In genomic region chr9:97220894-97221477, GRCh38 we compare ENCODE assay signal across 8 cellular contexts.
DNase-seq lines count a peak whose midpoint lies in the region; ATAC-seq and TF ChIP-seq lines count a peak whose summit lies in the region.

No MANE protein-coding gene starts in this region.

- H3K4me1 ChIP-seq in psoas muscle, result peaks cover 12% of the 10 kb centered on the region

- peak overlapping the region; percentile 47 for H3K4me3 ChIP-seq in psoas muscle

- H3K9me3 Mint-ChIP-seq in activated CD8-positive, alpha-beta T cell treated with anti-CD3 and anti-CD28 coated beads for 36 hours, result no peaks in the 10 kb centered on the region

- no peak for TF ChIP-seq CTCF in GM10248 (IDR thresholded peaks at IDR 0.05; ENCODE audit: control extremely low read depth, extremely low read depth, low read depth, missing control alignments)
- no peak for TF ChIP-seq CTCF in activated CD8-positive, alpha-beta T cell treated with anti-CD3 and anti-CD28 coated beads for 36 hours (IDR thresholded peaks at IDR 0.05)
- no peak for TF ChIP-seq CTCF in psoas muscle (IDR thresholded peaks at IDR 0.05)

- POLR2A ChIA-PET in GM10248 (lab: Yijun Ruan, JAX), result no interaction called here
- POLR2A ChIA-PET in activated CD8-positive, alpha-beta T cell treated with anti-CD3 and anti-CD28 coated beads for 36 hours (lab: Charles Lee), result no interaction called here

- H3K27ac Mint-ChIP-seq in activated CD8-positive, alpha-beta T cell treated with anti-CD3 and anti-CD28 coated beads for 36 hours, result no peak overlapping the region

- peaks cover 3% of the 10 kb centered on the region for H3K4me1 Mint-ChIP-seq in activated CD8-positive, alpha-beta T cell treated with anti-CD3 and anti-CD28 coated beads for 36 hours (ENCODE audit: low read depth)

- H3K36me3 ChIP-seq in psoas muscle (ENCODE audit: insufficient read depth in 1 of 2, low read depth in 1 of 2), result no peaks in the 10 kb centered on the region

- intact Hi-C loops in activated CD8-positive, alpha-beta T cell treated with anti-CD3 and anti-CD28 coated beads for 36 hours (cut with micrococcal nuclease), result no loop called here
- intact Hi-C loops in head of caudate nucleus (cut with DNase I), result no loop called here
- intact Hi-C loops in psoas muscle (cut with DNase I), result no loop called here

- H3K4me3 Mint-ChIP-seq in activated CD8-positive, alpha-beta T cell treated with anti-CD3 and anti-CD28 coated beads for 36 hours, result peak overlapping the region; percentile 72

- 1 to 3% (median 3%) methylated on average over 44 of the region's 44 CpGs for WGBS in psoas muscle, 3 donors

- peaks cover 2% of the 10 kb centered on the region for H3K36me3 Mint-ChIP-seq in activated CD8-positive, alpha-beta T cell treated with anti-CD3 and anti-CD28 coated beads for 36 hours (ENCODE audit: low read depth)

- peak; percentile 15 for DNase-seq in GM10248 (ENCODE audit: extremely low spot score)
- DNase-seq in activated CD8-positive, alpha-beta T cell treated with anti-CD3 and anti-CD28 coated beads for 36 hours, result no peak
- DNase-seq in head of caudate nucleus, result peak in 22 of 42 donors; percentile 1 to 42 (median 16)
- DNase-seq in psoas muscle, result no peak
- no peak for DNase-seq in activated gamma-delta T cell (lab: John Stamatoyannopoulos, UW)
- DNase-seq in NCI-H226, result no peak
- DNase-seq in superior temporal gyrus (ENCODE audit: extremely low spot score), result no peak

- H3K27me3 ChIP-seq in psoas muscle (ENCODE audit: insufficient read depth in 3 of 3, low read length in 2 of 3), result peaks cover 0 to 66% (median 9%) of the 10 kb centered on the region in 3 donors

- CTCF ChIA-PET in GM10248 (lab: Yijun Ruan, JAX), result no interaction called here
- CTCF ChIA-PET in activated CD8-positive, alpha-beta T cell treated with anti-CD3 and anti-CD28 coated beads for 36 hours (lab: Charles Lee), result interaction anchor here (0.7 to 2.6 kb wide), 3 partner anchors 9 to 364 kb away, joined by 3 to 8 read pairs (median 5); no protein-coding TSS in a partner anchor

- peak; percentile 27 for ATAC-seq in activated CD8-positive, alpha-beta T cell treated with anti-CD3 and anti-CD28 coated beads for 36 hours
- ATAC-seq in psoas muscle (peak in 1 of 4 donors; percentile 54), GM19452 (IDR thresholded peaks at IDR 0.05; ENCODE audit: unreplicated experiment) (no peak)

- H3K27me3 Mint-ChIP-seq in activated CD8-positive, alpha-beta T cell treated with anti-CD3 and anti-CD28 coated beads for 36 hours, result peaks cover 45% of the 10 kb centered on the region

- no peak overlapping the region for H3K27ac ChIP-seq in psoas muscle

- no peaks in the 10 kb centered on the region for H3K9me3 ChIP-seq in psoas muscle

Comparison
In these comparisons a context has a peak if more than half of its experiments do, and no peak if none do; other contexts are left out.
1. DNase-seq: peak in GM10248 (single experiment) and head of caudate nucleus (22 of 42); none in activated CD8-positive, alpha-beta T cell treated with anti-CD3 and anti-CD28 coated beads for 36 hours (single experiment), psoas muscle (0 of 2), activated gamma-delta T cell (single experiment), NCI-H226 (single experiment) and superior temporal gyrus (single experiment).